ENCODE assay signal across 8 cellular contexts in the genomic region with DNA sequence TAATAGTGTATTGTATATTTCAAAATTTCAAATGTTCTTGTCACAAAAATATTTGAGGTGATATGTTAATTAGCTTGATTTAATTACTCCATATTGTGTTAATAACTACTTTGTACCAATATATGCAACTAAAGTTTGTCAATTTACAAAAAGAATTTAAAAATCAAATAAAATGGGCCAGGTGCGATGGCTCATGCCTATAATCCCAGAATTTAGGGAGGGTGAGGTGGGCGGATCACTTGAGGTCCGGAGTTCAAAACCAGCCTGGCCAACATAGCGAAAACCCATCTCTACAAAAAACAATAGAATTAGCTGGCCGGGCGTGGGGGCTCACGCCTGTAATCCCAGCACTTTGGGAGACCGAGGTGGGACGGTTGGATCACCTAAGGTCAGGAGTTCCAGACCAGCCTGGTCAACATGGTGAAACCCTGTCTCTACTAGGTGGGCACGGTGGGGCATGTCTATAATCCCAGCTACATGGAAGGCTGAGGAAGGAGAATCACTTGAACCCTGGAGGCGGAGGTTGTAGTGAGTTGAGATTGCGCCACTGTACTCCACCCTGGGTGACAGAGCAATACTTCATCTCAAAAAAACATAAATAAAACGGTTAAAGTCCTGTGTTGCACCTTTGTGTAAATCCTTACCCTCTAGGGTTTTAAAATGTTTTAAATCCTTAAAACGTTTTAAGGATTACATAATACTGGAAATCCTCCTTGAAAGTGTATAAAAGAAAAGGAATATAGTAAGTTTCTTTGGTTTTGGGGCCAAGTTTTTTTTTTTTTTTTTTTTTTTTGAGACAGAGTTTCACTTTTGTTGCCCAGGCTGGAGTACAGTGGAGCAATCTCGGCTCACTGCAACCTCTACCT. TPM values are rescaled to one million over a fixed set of nuclear protein-coding genes. Genes with fewer than 3 reads are reported as not detected.
DNase-seq lines count a peak whose midpoint lies in the region; ATAC-seq and TF ChIP-seq lines count a peak whose summit lies in the region.

No MANE protein-coding gene starts in this region.

- no peak for ATAC-seq in RWPE2 (ENCODE audit: low read depth)

- peaks cover 36% of the 10 kb centered on the region for H3K36me3 ChIP-seq in RWPE2 (ENCODE audit: low read depth)
- H3K36me3 ChIP-seq in skeletal muscle tissue (ENCODE audit: control insufficient read depth in 3 of 3, insufficient read depth in 3 of 3, low read length in 3 of 3) = peaks cover 0 to 6% (median 0%) of the 10 kb centered on the region in 3 donors

- H3K9me3 ChIP-seq in RWPE2 (ENCODE audit: severe bottlenecking) (no peaks in the 10 kb centered on the region), skeletal muscle tissue (ENCODE audit: control insufficient read depth in 3 of 3, low read length in 3 of 3) (no peaks in the 10 kb centered on the region)

- CTCF ChIA-PET in HEK293T (lab: Yijun Ruan, JAX) = interaction anchor here (0.6 to 2.0 kb wide), 6 partner anchors 12 to 145 kb away, joined by 3 to 7 read pairs (median 4); a partner anchor contains a TSS

- H3K27me3 ChIP-seq in RWPE2 (ENCODE audit: insufficient read depth, poor library complexity, severe bottlenecking) (no peaks in the 10 kb centered on the region), skeletal muscle tissue (ENCODE audit: control insufficient read depth in 3 of 3, insufficient read depth in 3 of 3, low read length in 3 of 3) (no peaks in the 10 kb centered on the region)

- H3K27ac ChIP-seq in RWPE2 (ENCODE audit: poor library complexity, severe bottlenecking) (peak overlapping the region; percentile 77), skeletal muscle tissue (ENCODE audit: low read depth, low read length) (peak overlapping the region; percentile 66)

- no peak for DNase-seq in HEK293T (ENCODE audit: extremely low spot score)
- no peak for DNase-seq in RWPE2 (ENCODE audit: low spot score)
- no peak for DNase-seq in fibroblast of pulmonary artery (ENCODE audit: low read depth)
- DNase-seq in NCI-H2107 treated with DMSO at 0.1 percent for 48 hours (lab: John Stamatoyannopoulos, UW; ENCODE audit: unreplicated experiment) = no peak
- DNase-seq in NCI-H146 treated with DMSO at 0.1 percent for 48 hours (lab: John Stamatoyannopoulos, UW; ENCODE audit: unreplicated experiment) = no peak
- no peak for DNase-seq in NCI-H1105 (lab: John Stamatoyannopoulos, UW)
- no peak for DNase-seq in kidney tubule cell (ENCODE audit: low spot score)

- peaks cover 12% of the 10 kb centered on the region for H3K4me1 ChIP-seq in RWPE2 (ENCODE audit: insufficient read depth, poor library complexity, severe bottlenecking)
- peaks cover 26 to 30% (median 27%) of the 10 kb centered on the region in 3 donors for H3K4me1 ChIP-seq in skeletal muscle tissue (ENCODE audit: control insufficient read depth in 3 of 3, insufficient read depth in 3 of 3, low read length in 3 of 3)

- peak overlapping the region; percentile 70 for H3K4me3 ChIP-seq in RWPE2 (ENCODE audit: severe bottlenecking)
- H3K4me3 ChIP-seq in fibroblast of pulmonary artery (replicated peaks; ENCODE audit: low read depth, low read length) = peak overlapping the region; percentile 71
- H3K4me3 ChIP-seq in skeletal muscle tissue (ENCODE audit: low read length in 3 of 3) = peak overlapping the region; percentile 80 to 83 (median 82)

- POLR2A ChIA-PET in HEK293T (lab: Yijun Ruan, JAX) = interaction anchor here (0.9 to 7.2 kb wide), 12 partner anchors 12 to 1140 kb away, joined by 3 to 65 read pairs (median 8); a partner anchor contains a TSS

- H3K9ac ChIP-seq in skeletal muscle tissue (ENCODE audit: low read depth in 1 of 3, low read length in 3 of 3) = peak overlapping the region in 2 of 3 donors; percentile 68 to 80

- TF ChIP-seq CTCF in RWPE2 (IDR thresholded peaks at IDR 0.05; ENCODE audit: poor library complexity, severe bottlenecking) (no peak), fibroblast of pulmonary artery (IDR thresholded peaks at IDR 0.05; ENCODE audit: low read length, missing control alignments) (no peak)

TF ChIP-seq in HEK293T, 16 proteins besides CTCF, POLR2A, EP300 and RAD21:
- TF ChIP-seq, protein P1, sequence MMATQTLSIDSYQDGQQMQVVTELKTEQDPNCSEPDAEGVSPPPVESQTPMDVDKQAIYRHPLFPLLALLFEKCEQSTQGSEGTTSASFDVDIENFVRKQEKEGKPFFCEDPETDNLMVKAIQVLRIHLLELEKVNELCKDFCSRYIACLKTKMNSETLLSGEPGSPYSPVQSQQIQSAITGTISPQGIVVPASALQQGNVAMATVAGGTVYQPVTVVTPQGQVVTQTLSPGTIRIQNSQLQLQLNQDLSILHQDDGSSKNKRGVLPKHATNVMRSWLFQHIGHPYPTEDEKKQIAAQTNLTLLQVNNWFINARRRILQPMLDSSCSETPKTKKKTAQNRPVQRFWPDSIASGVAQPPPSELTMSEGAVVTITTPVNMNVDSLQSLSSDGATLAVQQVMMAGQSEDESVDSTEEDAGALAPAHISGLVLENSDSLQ (IDR thresholded peaks at IDR 0.05) = peak; percentile 36; the same call in 1 of the 2 replicates
- TF ChIP-seq SP1 (IDR thresholded peaks at IDR 0.05) (no peak), NFRKB (IDR thresholded peaks at IDR 0.05) (no peak), FOXK2 (IDR thresholded peaks at IDR 0.05) (no peak), ARNT (IDR thresholded peaks at IDR 0.05) (no peak), ZNF384 (IDR thresholded peaks at IDR 0.05) (peak; percentile 85)

RNA-seq across cellular contexts. Expression of a gene that starts 4.0 kb away (rescaled TPM):
- total RNA-seq in skeletal muscle tissue = 117 TPM

RNA-seq across cellular contexts. Expression of a gene that starts 16.2 kb away (rescaled TPM):
- total RNA-seq in skeletal muscle tissue = 133 TPM

RNA-seq across cellular contexts. Expression of a gene that starts 16.5 kb away (rescaled TPM):
- total RNA-seq in skeletal muscle tissue = 5.2 TPM

RNA-seq across cellular contexts. Expression of a gene that starts 24.8 kb away (rescaled TPM):
- total RNA-seq in skeletal muscle tissue = 45.9 TPM

RNA-seq across cellular contexts. Expression of a gene that starts 31.0 kb away (rescaled TPM):
- 23.0 TPM for total RNA-seq in skeletal muscle tissue
